ENCODE assay signal across 11 cellular contexts in the genomic region with DNA sequence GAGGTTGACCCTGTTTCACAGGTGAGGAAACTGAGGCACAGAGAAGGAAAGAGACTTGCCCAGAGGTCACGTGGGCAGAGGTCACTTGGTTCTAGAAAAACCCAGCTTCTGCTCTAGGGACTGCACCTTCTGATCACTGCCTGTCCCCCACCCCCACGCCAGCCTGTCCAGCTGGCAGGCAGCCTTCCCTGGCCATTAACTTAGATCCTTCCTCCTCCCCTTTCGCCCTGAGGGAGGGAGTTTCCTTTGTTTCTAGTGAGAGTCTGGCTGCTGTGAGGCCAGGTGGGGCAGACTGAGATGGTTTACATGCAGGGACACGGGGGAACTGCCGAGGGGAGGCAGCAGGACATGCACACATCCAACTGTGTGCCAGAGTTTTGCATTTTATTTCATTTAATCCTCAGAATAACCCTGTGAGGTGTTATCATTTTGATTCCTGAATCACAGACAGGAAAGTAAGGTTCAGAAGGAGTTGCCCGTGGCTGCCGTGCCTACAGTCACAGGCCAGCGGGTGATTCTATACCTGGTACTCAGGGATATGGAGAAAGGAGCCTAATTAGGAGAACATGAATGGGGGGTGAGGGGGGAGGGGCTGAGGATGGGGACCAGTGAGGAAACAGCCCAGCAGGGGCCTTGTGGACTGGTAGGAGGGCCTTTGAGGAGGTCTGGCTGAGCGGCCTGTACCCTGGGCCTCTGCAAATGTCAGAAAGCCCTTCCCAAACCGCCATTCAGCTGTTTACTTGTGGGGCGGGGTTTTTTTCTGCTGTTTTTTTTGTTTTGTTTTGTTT. TPM values are rescaled to one million over a fixed set of nuclear protein-coding genes. Genes with fewer than 3 reads are reported as not detected.
DNase-seq lines count a peak whose midpoint lies in the region; ATAC-seq, FAIRE-seq and TF ChIP-seq lines count a peak whose summit lies in the region.
"Had no signal": no experiment of that assay in that cellular context is flagged by ENCODE, and none has a peak within 500 bp of the region (broad histone marks: within the 10 kb centered on the region; RNA-seq: fewer than 3 reads in every experiment).

No MANE protein-coding gene starts in this region.

- H3K9ac ChIP-seq in liver (ENCODE audit: low read depth in 1 of 2, low read length in 2 of 2) (no peak overlapping the region), HepG2 (ENCODE audit: insufficient read depth, low read depth, low read length) (no peak overlapping the region)

- CTCF ChIA-PET in HepG2 (lab: Yijun Ruan, JAX; ENCODE audit: low intra/inter-chr PET ratio, low total read pairs), result no interaction called here

- no peak overlapping the region for H3K4me2 ChIP-seq in HepG2 (ENCODE audit: low read depth, low read length)

- POLR2A ChIA-PET in HepG2 (lab: Yijun Ruan, JAX), result no interaction called here

- in situ Hi-C loops in HepG2 (cut with HindIII; ENCODE audit: extremely low pct_ligation_motif_present, low pct_unique_long_range_greater_than_20kb), result no loop called here

- H3K9me3 ChIP-seq in liver (ENCODE audit: control insufficient read depth in 4 of 4, low read length in 3 of 4) (no peaks in the 10 kb centered on the region), HepG2 (ENCODE audit: low read length) (no peaks in the 10 kb centered on the region), vagina (no peaks in the 10 kb centered on the region)

- no peaks in the 10 kb centered on the region for H4K20me1 ChIP-seq in HepG2 (ENCODE audit: insufficient read depth, low read length)

- H3K27me3 ChIP-seq in liver (ENCODE audit: control insufficient read depth in 4 of 4, insufficient read depth in 4 of 4, low read length in 3 of 4) (no peaks in the 10 kb centered on the region), HepG2 (ENCODE audit: control insufficient read depth in 1 of 2, insufficient read depth in 2 of 2, low read length in 2 of 2) (peaks cover 3 to 30% of the 10 kb centered on the region in 2 experiments; a peak in 3 of 5 replicates), vagina (no peaks in the 10 kb centered on the region)

- WGBS in liver, result 52% methylated on average over 11 of the region's 11 CpGs
- 28% methylated on average over 11 of the region's 11 CpGs for WGBS in HepG2 (ENCODE audit: low lambda C conversion rate)

- no peak for TF ChIP-seq POLR2A in HepG2 (IDR thresholded peaks at IDR 0.05; ENCODE audit: insufficient read depth in 1 of 2, low read depth in 2 of 2, low read length in 2 of 2)
- TF ChIP-seq POLR2A in vagina (IDR thresholded peaks at IDR 0.05), result no peak

- TF ChIP-seq RAD21 in liver (IDR thresholded peaks at IDR 0.05) (peak in 1 of 2 donors; percentile 15), HepG2 (CRISPR knock-in tag; IDR thresholded peaks at IDR 0.05) (no peak)

- H3K4me1 ChIP-seq in liver (ENCODE audit: control insufficient read depth in 4 of 4, insufficient read depth in 4 of 4, low read length in 3 of 4), result peaks cover 17 to 47% (median 38%) of the 10 kb centered on the region in 4 donors
- peaks cover 53% of the 10 kb centered on the region for H3K4me1 ChIP-seq in HepG2 (ENCODE audit: insufficient read depth, low read length)
- H3K4me1 ChIP-seq in vagina, result peaks cover 46% of the 10 kb centered on the region

- TF ChIP-seq CTCF in liver (IDR thresholded peaks at IDR 0.05; ENCODE audit: low read depth, low read length, missing input control) (no peak), HepG2 (CRISPR knock-in tag; IDR thresholded peaks at IDR 0.05) (no peak), vagina (IDR thresholded peaks at IDR 0.05) (no peak)

- no peak for FAIRE-seq in HepG2 (lab: Jason Lieb, UNC)

- DNase-seq in HepG2 (ENCODE audit: low spot score), result no peak
- DNase-seq in SHP77 (lab: John Stamatoyannopoulos, UW), result peak; percentile 88 to 89
- peak; percentile 57 for DNase-seq in iPS DF 19.7 (ENCODE audit: low read depth, low spot score)
- DNase-seq in vagina (ENCODE audit: extremely low spot score in 2 of 2), result no peak
- DNase-seq in stimulated activated CD4-positive, alpha-beta T cell treated with anti-CD3 and anti-CD28 coated beads, Interleukin-4, amount 100 ng/mL, for 4 hours, result no peak
- DNase-seq: activated T-cell treated with anti-CD3 and anti-CD28 coated beads, Interleukin-2, amount 50 U/mL, for 72 hours; head of caudate nucleus; NCI-H1048 had no signal

- no TSS peak for BruUV-seq in HepG2 (replicated peaks; lab: Mats Ljungman, UMichigan)

- H3K4me3 ChIP-seq in liver (ENCODE audit: low read depth in 1 of 3, low read length in 3 of 3), result no peak overlapping the region
- no peak overlapping the region for H3K4me3 ChIP-seq in HepG2 (replicated peaks in 1 of 3; ENCODE audit: insufficient read depth in 1 of 3, low read depth in 2 of 3, low read length in 3 of 3)
- H3K4me3 ChIP-seq in vagina, result no peak overlapping the region

- H2AFZ ChIP-seq in HepG2 (ENCODE audit: low read length), result no peak overlapping the region

- H3K79me2 ChIP-seq in HepG2 (ENCODE audit: insufficient read depth, low read length), result no peaks in the 10 kb centered on the region

- TF ChIP-seq EP300 in HepG2 (IDR thresholded peaks at IDR 0.05; ENCODE audit: low read depth in 2 of 2, low read length in 2 of 2), result no peak
- TF ChIP-seq EP300 in HepG2 (CRISPR knock-in tag; IDR thresholded peaks at IDR 0.05; ENCODE audit: borderline replicate concordance), result no peak

- intact Hi-C loops in HepG2 (cut with micrococcal nuclease; ENCODE audit: unreplicated experiment), result no loop called here
- intact Hi-C loops in vagina (cut with DNase I), result no loop called here

- ATAC-seq in HepG2 (no peak), GM21447 (IDR thresholded peaks at IDR 0.05; ENCODE audit: unreplicated experiment) (no peak), GM19395 (IDR thresholded peaks at IDR 0.05; ENCODE audit: unreplicated experiment) (no peak)
- ATAC-seq: activated T-cell treated with anti-CD3 and anti-CD28 coated beads, Interleukin-2, amount 50 U/mL, for 72 hours had no signal

- H3K36me3 ChIP-seq in liver (ENCODE audit: control insufficient read depth in 4 of 4, insufficient read depth in 3 of 4, low read depth in 1 of 4, low read length in 3 of 4) (no peaks in the 10 kb centered on the region), HepG2 (replicated peaks in 1 of 2; ENCODE audit: control insufficient read depth in 1 of 2, insufficient read depth in 2 of 2, low read length in 2 of 2) (no peaks in the 10 kb centered on the region), vagina (no peaks in the 10 kb centered on the region)

- peak overlapping the region; percentile 11 to 42 for H3K27ac ChIP-seq in liver (ENCODE audit: low read depth in 1 of 2, low read length in 2 of 2)
- no peak overlapping the region for H3K27ac ChIP-seq in HepG2 (ENCODE audit: extremely low read length, insufficient read depth, low read length)
- H3K27ac ChIP-seq in vagina, result peak overlapping the region; percentile 47

RNA-seq across cellular contexts. Expression of gene FAM83F, which starts 3.4 kb away (rescaled TPM):
- total RNA-seq in liver (1 to 10 TPM; 1.1 to 1.2 TPM), HepG2 (2016; rRNA removed; fragmentation: Illumina TruSeq; extraction: Trizol) (not detected in 2 replicates), vagina (12.8 TPM)
- polyA plus RNA-seq in liver (1 to 10 TPM in 1 of 2 donors, under 1 TPM in 1; 0.39 to 1.5 TPM), HepG2 (2011; rRNA removed) (not detected in 2 replicates)
- total RNA-seq in HepG2 (2016; cell fraction: cytosol; rRNA removed; fragmentation: Illumina TruSeq; extraction: Trizol; ENCODE audit: low read depth), result not detected in 2 replicates
- total RNA-seq in HepG2 (2016; cell fraction: insoluble cytoplasmic fraction; rRNA removed; fragmentation: Illumina TruSeq; extraction: Trizol), result not detected in 2 replicates
- not detected in 2 replicates for total RNA-seq in HepG2 (2016; cell fraction: membrane; rRNA removed; fragmentation: Illumina TruSeq; extraction: Trizol)
- not detected in 2 replicates for total RNA-seq in HepG2 (2016; cell fraction: nucleus; rRNA removed; fragmentation: Illumina TruSeq; extraction: Trizol)
- polyA plus RNA-seq in HepG2 (2011; cell fraction: cytosol; rRNA removed), result under 0.01 and 0.03 TPM in 2 replicates
- polyA plus RNA-seq in HepG2 (2011; cell fraction: nucleus; rRNA removed), result not detected in 2 replicates
- polyA plus RNA-seq in HepG2 (2012), result not detected in 2 replicates
- not detected in 2 replicates for polyA plus RNA-seq in HepG2 (2016; cell fraction: cytosol; fragmentation: Illumina TruSeq; extraction: Trizol; ENCODE audit: low read depth)
- polyA plus RNA-seq in HepG2 (2016; cell fraction: insoluble cytoplasmic fraction; fragmentation: Illumina TruSeq; extraction: Trizol; ENCODE audit: low read depth), result not detected in 2 replicates
- not detected in 2 replicates for polyA plus RNA-seq in HepG2 (2016; cell fraction: membrane; fragmentation: Illumina TruSeq; extraction: Trizol; ENCODE audit: low read depth)
- polyA plus RNA-seq in HepG2 (2016; cell fraction: nucleus; fragmentation: Illumina TruSeq; extraction: Trizol; ENCODE audit: insufficient read depth, low read depth), result not detected in 2 replicates
- polyA minus RNA-seq in HepG2 (2011; rRNA and poly(A)+ RNA removed; ENCODE audit: low replicate concordance), result 7.3 TPM in 1 of 2 replicates, not detected in the other
- not detected in 2 replicates for polyA minus RNA-seq in HepG2 (2011; cell fraction: cytosol; rRNA and poly(A)+ RNA removed)
- polyA minus RNA-seq in HepG2 (2011; cell fraction: nucleus; rRNA and poly(A)+ RNA removed), result not detected in 2 replicates

RNA-seq across cellular contexts. Expression of gene TMA7B, which starts 37.9 kb away (rescaled TPM):
- total RNA-seq in liver, result 1 to 10 TPM in 1 of 2 donors, under 1 TPM in 1; 0.25 to 2.1 TPM
- polyA plus RNA-seq in liver, result not detected
- total RNA-seq in HepG2 (2016; rRNA removed; fragmentation: Illumina TruSeq; extraction: Trizol), result not detected in 2 replicates
- total RNA-seq in HepG2 (2016; cell fraction: cytosol; rRNA removed; fragmentation: Illumina TruSeq; extraction: Trizol; ENCODE audit: low read depth), result not detected in 2 replicates
- not detected in 2 replicates for total RNA-seq in HepG2 (2016; cell fraction: insoluble cytoplasmic fraction; rRNA removed; fragmentation: Illumina TruSeq; extraction: Trizol)
- total RNA-seq in HepG2 (2016; cell fraction: membrane; rRNA removed; fragmentation: Illumina TruSeq; extraction: Trizol), result not detected in 2 replicates
- not detected in 2 replicates for total RNA-seq in HepG2 (2016; cell fraction: nucleus; rRNA removed; fragmentation: Illumina TruSeq; extraction: Trizol)
- polyA plus RNA-seq in HepG2 (2011; rRNA removed), result not detected in 2 replicates
- polyA plus RNA-seq in HepG2 (2011; cell fraction: cytosol; rRNA removed), result not detected in 2 replicates
- not detected in 2 replicates for polyA plus RNA-seq in HepG2 (2011; cell fraction: nucleus; rRNA removed)
- polyA plus RNA-seq in HepG2 (2012), result not detected in 2 replicates
- polyA plus RNA-seq in HepG2 (2016; cell fraction: cytosol; fragmentation: Illumina TruSeq; extraction: Trizol; ENCODE audit: low read depth), result not detected in 2 replicates
- polyA plus RNA-seq in HepG2 (2016; cell fraction: insoluble cytoplasmic fraction; fragmentation: Illumina TruSeq; extraction: Trizol; ENCODE audit: low read depth), result not detected in 2 replicates
- not detected in 2 replicates for polyA plus RNA-seq in HepG2 (2016; cell fraction: membrane; fragmentation: Illumina TruSeq; extraction: Trizol; ENCODE audit: low read depth)
- not detected in 2 replicates for polyA plus RNA-seq in HepG2 (2016; cell fraction: nucleus; fragmentation: Illumina TruSeq; extraction: Trizol; ENCODE audit: insufficient read depth, low read depth)
- polyA minus RNA-seq in HepG2 (2011; rRNA and poly(A)+ RNA removed; ENCODE audit: low replicate concordance), result not detected in 2 replicates
- polyA minus RNA-seq in HepG2 (2011; cell fraction: cytosol; rRNA and poly(A)+ RNA removed), result not detected in 2 replicates
- not detected in 2 replicates for polyA minus RNA-seq in HepG2 (2011; cell fraction: nucleus; rRNA and poly(A)+ RNA removed)
- total RNA-seq in vagina, result 1.7 TPM

Comparison
In these comparisons a context has a peak if more than half of its experiments do, and no peak if none do; other contexts are left out.
1. DNase-seq: peak in SHP77 (2 of 2) and iPS DF 19.7 (single experiment); none in HepG2 (single experiment), vagina (0 of 2) and stimulated activated CD4-positive, alpha-beta T cell treated with anti-CD3 and anti-CD28 coated beads, Interleukin-4, amount 100 ng/mL, for 4 hours (0 of 2).